8 cellular contexts compared by ENCODE assay signal in the genomic region with DNA sequence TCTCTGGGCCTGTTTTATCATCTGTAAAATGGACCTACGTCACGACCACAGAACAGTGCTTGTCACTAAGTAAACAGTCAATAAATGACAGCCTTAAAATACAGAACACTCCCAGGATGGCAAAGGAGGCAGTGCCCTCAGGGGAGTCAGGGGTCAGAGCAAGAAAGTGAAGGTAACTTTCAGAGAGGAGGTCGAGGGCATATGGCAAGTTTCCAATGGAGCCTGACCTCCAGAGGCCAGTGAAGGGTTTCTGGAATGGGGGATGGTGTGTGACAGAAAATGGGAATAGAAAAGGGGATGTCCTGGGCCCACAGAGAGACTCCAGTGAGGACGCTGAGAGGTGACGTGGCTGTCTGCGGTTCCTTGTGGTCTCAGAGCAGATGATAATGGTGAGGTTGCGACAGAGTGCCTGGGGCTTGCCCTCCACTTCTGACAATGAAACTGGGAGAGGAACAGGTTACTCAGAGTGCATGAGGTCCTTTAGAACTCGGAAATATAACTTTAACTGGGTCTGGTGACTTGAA.
DNase-seq lines count a peak whose midpoint lies in the region; ATAC-seq and TF ChIP-seq lines count a peak whose summit lies in the region.

No MANE protein-coding gene starts in this region.

- peaks cover 23% of the 10 kb centered on the region for H3K4me1 Mint-ChIP-seq in CD8-positive, alpha-beta T cell (ENCODE audit: low read depth)
- H3K4me1 Mint-ChIP-seq in activated CD4-positive, alpha-beta memory T cell treated with anti-CD3 and anti-CD28 coated beads, Interleukin-2, amount 10 ng/mL, durations not matched to agents 7 days and 5 days: peaks cover 39% of the 10 kb centered on the region
- H3K4me1 Mint-ChIP-seq in endothelial cell (ENCODE audit: unreplicated experiment) (no peaks in the 10 kb centered on the region), GM23338 (peaks cover 11% of the 10 kb centered on the region)

- intact Hi-C loops in CD8-positive, alpha-beta T cell (cut with DNase I, micrococcal nuclease): no loop called here
- intact Hi-C loops in left lung (cut with DNase I): loop anchor here in 1 of 2 donors (10.0 kb wide), 1 partner anchor 356 kb away; no protein-coding TSS in a partner anchor
- intact Hi-C loops in upper lobe of right lung (cut with DNase I): no loop called here

- H3K27me3 ChIP-seq in CD8-positive, alpha-beta T cell (ENCODE audit: insufficient read depth, low read length): no peaks in the 10 kb centered on the region
- H3K27me3 ChIP-seq in left lung (no peaks in the 10 kb centered on the region), upper lobe of right lung (no peaks in the 10 kb centered on the region), GM23338 (ENCODE audit: insufficient read depth) (no peaks in the 10 kb centered on the region)

- H3K27ac ChIP-seq in CD8-positive, alpha-beta T cell (ENCODE audit: low read depth, low read length): no peak overlapping the region
- peak overlapping the region in 1 of 2 donors; percentile 23 for H3K27ac ChIP-seq in left lung
- no peak overlapping the region for H3K27ac ChIP-seq in upper lobe of right lung
- no peak overlapping the region for H3K27ac ChIP-seq in GM23338 (ENCODE audit: low read depth)

- H3K9me2 ChIP-seq in GM23338 (ENCODE audit: insufficient read depth): no peaks in the 10 kb centered on the region

- H3F3A ChIP-seq in GM23338 (replicated peaks; ENCODE audit: low read depth): no peaks in the 10 kb centered on the region

- H3K4me3 Mint-ChIP-seq in CD8-positive, alpha-beta T cell: no peak overlapping the region
- no peak overlapping the region for H3K4me3 Mint-ChIP-seq in activated CD4-positive, alpha-beta memory T cell treated with anti-CD3 and anti-CD28 coated beads, Interleukin-2, amount 10 ng/mL, durations not matched to agents 7 days and 5 days
- H3K4me3 Mint-ChIP-seq in endothelial cell (ENCODE audit: unreplicated experiment) (no peak overlapping the region), GM23338 (no peak overlapping the region)

- peak; percentile 84 for ATAC-seq in CD8-positive, alpha-beta T cell
- ATAC-seq in GM21423 (IDR thresholded peaks at IDR 0.05; ENCODE audit: unreplicated experiment): peak; percentile 91
- ATAC-seq in left lung: peak; percentile 79
- ATAC-seq in upper lobe of right lung: peak; percentile 94
- no peak for ATAC-seq in GM23338

- H3K27ac Mint-ChIP-seq in CD8-positive, alpha-beta T cell: peak overlapping the region; percentile 76
- H3K27ac Mint-ChIP-seq in activated CD4-positive, alpha-beta memory T cell treated with anti-CD3 and anti-CD28 coated beads, Interleukin-2, amount 10 ng/mL, durations not matched to agents 7 days and 5 days: peak overlapping the region; percentile 27
- H3K27ac Mint-ChIP-seq in endothelial cell (ENCODE audit: unreplicated experiment) (no peak overlapping the region), GM23338 (no peak overlapping the region)

- CTCF ChIA-PET in CD8-positive, alpha-beta T cell (lab: Charles Lee): interaction anchor here (0.8 to 18.2 kb wide), 4 partner anchors 354 to 374 kb away, joined by 3 to 301 read pairs (median 4); no protein-coding TSS in a partner anchor
- CTCF ChIA-PET in activated CD4-positive, alpha-beta memory T cell treated with anti-CD3 and anti-CD28 coated beads, Interleukin-2, amount 10 ng/mL, durations not matched to agents 7 days and 5 days (lab: Charles Lee): interaction anchor here (1.3 kb wide), 1 partner anchor 356 kb away, joined by 4 read pairs; no protein-coding TSS in a partner anchor

- DNase-seq in CD8-positive, alpha-beta T cell: peak in 6 of 7 experiments; percentile 7 to 75 (median 28)
- peak; percentile 16 for DNase-seq in HuH-7 (ENCODE audit: low spot score)
- peak; percentile 66 for DNase-seq in activated CD4-positive, alpha-beta memory T cell treated with anti-CD3 and anti-CD28 coated beads, Interleukin-2, amount 10 ng/mL, durations not matched to agents 7 days and 5 days
- peak; percentile 81 to 85 for DNase-seq in left lung
- DNase-seq in upper lobe of right lung: peak; percentile 81
- no peak for DNase-seq in endothelial cell (ENCODE audit: low spot score)
- DNase-seq in GM23338 (ENCODE audit: low spot score): no peak

- no peaks in the 10 kb centered on the region for H3K36me3 Mint-ChIP-seq in CD8-positive, alpha-beta T cell
- H3K36me3 Mint-ChIP-seq in activated CD4-positive, alpha-beta memory T cell treated with anti-CD3 and anti-CD28 coated beads, Interleukin-2, amount 10 ng/mL, durations not matched to agents 7 days and 5 days (ENCODE audit: low read depth): peaks cover 10% of the 10 kb centered on the region
- H3K36me3 Mint-ChIP-seq in endothelial cell (ENCODE audit: low read depth, unreplicated experiment): no peaks in the 10 kb centered on the region
- no peaks in the 10 kb centered on the region for H3K36me3 Mint-ChIP-seq in GM23338 (ENCODE audit: low read depth)

- peaks cover 3% of the 10 kb centered on the region for H3K9me3 Mint-ChIP-seq in CD8-positive, alpha-beta T cell
- peaks cover 5% of the 10 kb centered on the region for H3K9me3 Mint-ChIP-seq in activated CD4-positive, alpha-beta memory T cell treated with anti-CD3 and anti-CD28 coated beads, Interleukin-2, amount 10 ng/mL, durations not matched to agents 7 days and 5 days
- no peaks in the 10 kb centered on the region for H3K9me3 Mint-ChIP-seq in endothelial cell (ENCODE audit: unreplicated experiment)
- peaks cover 6% of the 10 kb centered on the region; the same call in 2 of the 3 replicates for H3K9me3 Mint-ChIP-seq in GM23338

- peaks cover 8% of the 10 kb centered on the region for H3K4me1 ChIP-seq in CD8-positive, alpha-beta T cell (ENCODE audit: insufficient read depth, low read length)
- H3K4me1 ChIP-seq in left lung (peaks cover 0 to 11% of the 10 kb centered on the region in 2 donors), upper lobe of right lung (no peaks in the 10 kb centered on the region), GM23338 (ENCODE audit: insufficient read depth) (peaks cover 11% of the 10 kb centered on the region)

- no peaks in the 10 kb centered on the region for H3K9me3 ChIP-seq in CD8-positive, alpha-beta T cell (ENCODE audit: low read length)
- H3K9me3 ChIP-seq in left lung (no peaks in the 10 kb centered on the region), upper lobe of right lung (no peaks in the 10 kb centered on the region)

- POLR2A ChIA-PET in CD8-positive, alpha-beta T cell (lab: Charles Lee): no interaction called here
- POLR2A ChIA-PET in activated CD4-positive, alpha-beta memory T cell treated with anti-CD3 and anti-CD28 coated beads, Interleukin-2, amount 10 ng/mL, durations not matched to agents 7 days and 5 days (lab: Charles Lee): interaction anchor here (1.1 kb wide), 1 partner anchor 163 kb away, joined by 3 read pairs; a partner anchor contains a TSS

- no peaks in the 10 kb centered on the region for H4K20me1 ChIP-seq in GM23338 (replicated peaks; ENCODE audit: insufficient read depth)

- no peak overlapping the region for H3K4me2 ChIP-seq in GM23338

- no peaks in the 10 kb centered on the region for H3K79me2 ChIP-seq in GM23338 (replicated peaks; ENCODE audit: insufficient read depth)

- no peaks in the 10 kb centered on the region for H3K36me3 ChIP-seq in CD8-positive, alpha-beta T cell (ENCODE audit: insufficient read depth, low read length)
- H3K36me3 ChIP-seq in left lung (no peaks in the 10 kb centered on the region), upper lobe of right lung (peaks cover 5% of the 10 kb centered on the region), GM23338 (ENCODE audit: insufficient read depth) (no peaks in the 10 kb centered on the region)

- H3K27me3 Mint-ChIP-seq in CD8-positive, alpha-beta T cell (ENCODE audit: low read depth): no peaks in the 10 kb centered on the region
- H3K27me3 Mint-ChIP-seq in activated CD4-positive, alpha-beta memory T cell treated with anti-CD3 and anti-CD28 coated beads, Interleukin-2, amount 10 ng/mL, durations not matched to agents 7 days and 5 days: peaks cover 4% of the 10 kb centered on the region
- H3K27me3 Mint-ChIP-seq in endothelial cell (ENCODE audit: unreplicated experiment) (peaks cover 2% of the 10 kb centered on the region), GM23338 (ENCODE audit: insufficient read depth, low read depth, poor library complexity) (peaks cover 2% of the 10 kb centered on the region)

- no peak for TF ChIP-seq CTCF in CD8-positive, alpha-beta T cell (IDR thresholded peaks at IDR 0.05)
- TF ChIP-seq CTCF in left lung (IDR thresholded peaks at IDR 0.05): no peak
- TF ChIP-seq CTCF in upper lobe of right lung (IDR thresholded peaks at IDR 0.05): no peak
- no peak for TF ChIP-seq CTCF in endothelial cell (IDR thresholded peaks at IDR 0.05; ENCODE audit: unreplicated experiment)
- no peak for TF ChIP-seq CTCF in GM23338 (conservative IDR thresholded peaks at IDR 0.05; ENCODE audit: low read depth in 2 of 2)

- no peak overlapping the region for H3K4me3 ChIP-seq in CD8-positive, alpha-beta T cell (ENCODE audit: low read depth, low read length)
- no peak overlapping the region for H3K4me3 ChIP-seq in left lung
- no peak overlapping the region for H3K4me3 ChIP-seq in upper lobe of right lung
- no peak overlapping the region for H3K4me3 ChIP-seq in GM23338

- H2AFZ ChIP-seq in GM23338: no peak overlapping the region

TF ChIP-seq in GM23338, 12 proteins besides CTCF, POLR2A, EP300 and RAD21 (continues in another document):
- TF ChIP-seq CREB1 (CRISPR knock-in tag; IDR thresholded peaks at IDR 0.05; ENCODE audit: low read depth): no peak
- TF ChIP-seq, protein P1, sequence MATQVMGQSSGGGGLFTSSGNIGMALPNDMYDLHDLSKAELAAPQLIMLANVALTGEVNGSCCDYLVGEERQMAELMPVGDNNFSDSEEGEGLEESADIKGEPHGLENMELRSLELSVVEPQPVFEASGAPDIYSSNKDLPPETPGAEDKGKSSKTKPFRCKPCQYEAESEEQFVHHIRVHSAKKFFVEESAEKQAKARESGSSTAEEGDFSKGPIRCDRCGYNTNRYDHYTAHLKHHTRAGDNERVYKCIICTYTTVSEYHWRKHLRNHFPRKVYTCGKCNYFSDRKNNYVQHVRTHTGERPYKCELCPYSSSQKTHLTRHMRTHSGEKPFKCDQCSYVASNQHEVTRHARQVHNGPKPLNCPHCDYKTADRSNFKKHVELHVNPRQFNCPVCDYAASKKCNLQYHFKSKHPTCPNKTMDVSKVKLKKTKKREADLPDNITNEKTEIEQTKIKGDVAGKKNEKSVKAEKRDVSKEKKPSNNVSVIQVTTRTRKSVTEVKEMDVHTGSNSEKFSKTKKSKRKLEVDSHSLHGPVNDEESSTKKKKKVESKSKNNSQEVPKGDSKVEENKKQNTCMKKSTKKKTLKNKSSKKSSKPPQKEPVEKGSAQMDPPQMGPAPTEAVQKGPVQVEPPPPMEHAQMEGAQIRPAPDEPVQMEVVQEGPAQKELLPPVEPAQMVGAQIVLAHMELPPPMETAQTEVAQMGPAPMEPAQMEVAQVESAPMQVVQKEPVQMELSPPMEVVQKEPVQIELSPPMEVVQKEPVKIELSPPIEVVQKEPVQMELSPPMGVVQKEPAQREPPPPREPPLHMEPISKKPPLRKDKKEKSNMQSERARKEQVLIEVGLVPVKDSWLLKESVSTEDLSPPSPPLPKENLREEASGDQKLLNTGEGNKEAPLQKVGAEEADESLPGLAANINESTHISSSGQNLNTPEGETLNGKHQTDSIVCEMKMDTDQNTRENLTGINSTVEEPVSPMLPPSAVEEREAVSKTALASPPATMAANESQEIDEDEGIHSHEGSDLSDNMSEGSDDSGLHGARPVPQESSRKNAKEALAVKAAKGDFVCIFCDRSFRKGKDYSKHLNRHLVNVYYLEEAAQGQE (IDR thresholded peaks at IDR 0.05; ENCODE audit: unreplicated experiment): no peak

Comparison
In these comparisons a context has a peak if more than half of its experiments do, and no peak if none do; other contexts are left out.
1. DNase-seq: peak in CD8-positive, alpha-beta T cell (6 of 7), HuH-7 (single experiment), activated CD4-positive, alpha-beta memory T cell treated with anti-CD3 and anti-CD28 coated beads, Interleukin-2, amount 10 ng/mL, durations not matched to agents 7 days and 5 days (single experiment), left lung (2 of 2) and upper lobe of right lung (single experiment); none in endothelial cell (single experiment) and GM23338 (single experiment).
2. H3K27ac Mint-ChIP-seq: peak in CD8-positive, alpha-beta T cell (single experiment) and activated CD4-positive, alpha-beta memory T cell treated with anti-CD3 and anti-CD28 coated beads, Interleukin-2, amount 10 ng/mL, durations not matched to agents 7 days and 5 days (single experiment); none in endothelial cell (single experiment) and GM23338 (single experiment).